ENCODE assay signal across 13 cellular contexts in genomic region chr2:199932312-199932855, GRCh38. TPM values are rescaled to one million over a fixed set of nuclear protein-coding genes. Genes with fewer than 3 reads are reported as not detected.
DNase-seq lines count a peak whose midpoint lies in the region; ATAC-seq and TF ChIP-seq lines count a peak whose summit lies in the region.
"Had no signal": no experiment of that assay in that cellular context is flagged by ENCODE, and none has a peak within 500 bp of the region (broad histone marks: within the 10 kb centered on the region; RNA-seq: fewer than 3 reads in every experiment).

No MANE protein-coding gene starts in this region.

- no peak for TF ChIP-seq POLR2A in spleen (IDR thresholded peaks at IDR 0.05)

- H3K36me3 Mint-ChIP-seq in activated CD8-positive, alpha-beta T cell treated with anti-CD3 and anti-CD28 coated beads for 36 hours (ENCODE audit: low read depth) = peaks cover 23% of the 10 kb centered on the region
- peaks cover 37% of the 10 kb centered on the region for H3K36me3 Mint-ChIP-seq in activated CD8-positive, alpha-beta T cell treated with anti-CD3 and anti-CD28 coated beads, Interleukin-2, amount 10 ng/mL, durations not matched to agents 7 days and 5 days (ENCODE audit: low read depth)
- peaks cover 43% of the 10 kb centered on the region for H3K36me3 Mint-ChIP-seq in WTC11

- H3K9me3 Mint-ChIP-seq in activated CD8-positive, alpha-beta T cell treated with anti-CD3 and anti-CD28 coated beads for 36 hours = no peaks in the 10 kb centered on the region
- no peaks in the 10 kb centered on the region for H3K9me3 Mint-ChIP-seq in activated CD8-positive, alpha-beta T cell treated with anti-CD3 and anti-CD28 coated beads, Interleukin-2, amount 10 ng/mL, durations not matched to agents 7 days and 5 days (ENCODE audit: insufficient read depth)
- H3K9me3 Mint-ChIP-seq in WTC11 = no peaks in the 10 kb centered on the region

- ATAC-seq in activated CD8-positive, alpha-beta T cell treated with anti-CD3 and anti-CD28 coated beads for 36 hours = no peak
- no peak for ATAC-seq in activated CD8-positive, alpha-beta T cell treated with anti-CD3 and anti-CD28 coated beads, Interleukin-2, amount 10 ng/mL, durations not matched to agents 7 days and 5 days
- ATAC-seq in WTC11 = no peak; the same call in 1 of the 2 replicates
- ATAC-seq in GM19467 (IDR thresholded peaks at IDR 0.05; ENCODE audit: unreplicated experiment) = no peak
- ATAC-seq: upper lobe of right lung had no signal

- peak overlapping the region; percentile 76 for H3K27ac ChIP-seq in substantia nigra (ENCODE audit: low read depth, low read length, poor library complexity, severe bottlenecking)
- H3K27ac ChIP-seq in spleen = no peak overlapping the region
- H3K27ac ChIP-seq: neutrophil, upper lobe of right lung had no signal

- CTCF ChIA-PET in activated CD8-positive, alpha-beta T cell treated with anti-CD3 and anti-CD28 coated beads for 36 hours (lab: Charles Lee) = no interaction called here
- CTCF ChIA-PET in activated CD8-positive, alpha-beta T cell treated with anti-CD3 and anti-CD28 coated beads, Interleukin-2, amount 10 ng/mL, durations not matched to agents 7 days and 5 days (lab: Charles Lee) = no interaction called here
- CTCF ChIA-PET in WTC11 (lab: Charles Lee) = no interaction called here

- no peaks in the 10 kb centered on the region for H3K9me3 ChIP-seq in spleen
- H3K9me3 ChIP-seq: neutrophil, upper lobe of right lung had no signal

- no peaks in the 10 kb centered on the region for H3K4me1 Mint-ChIP-seq in activated CD8-positive, alpha-beta T cell treated with anti-CD3 and anti-CD28 coated beads for 36 hours (ENCODE audit: low read depth)
- H3K4me1 Mint-ChIP-seq in activated CD8-positive, alpha-beta T cell treated with anti-CD3 and anti-CD28 coated beads, Interleukin-2, amount 10 ng/mL, durations not matched to agents 7 days and 5 days (ENCODE audit: low read depth) = no peaks in the 10 kb centered on the region
- peaks cover 20% of the 10 kb centered on the region for H3K4me1 Mint-ChIP-seq in WTC11

- POLR2A ChIA-PET in activated CD8-positive, alpha-beta T cell treated with anti-CD3 and anti-CD28 coated beads for 36 hours (lab: Charles Lee) = no interaction called here
- POLR2A ChIA-PET in activated CD8-positive, alpha-beta T cell treated with anti-CD3 and anti-CD28 coated beads, Interleukin-2, amount 10 ng/mL, durations not matched to agents 7 days and 5 days (lab: Charles Lee) = no interaction called here
- POLR2A ChIA-PET in WTC11 (lab: Charles Lee) = no interaction called here

- TF ChIP-seq CTCF in activated CD8-positive, alpha-beta T cell treated with anti-CD3 and anti-CD28 coated beads for 36 hours (IDR thresholded peaks at IDR 0.05) = no peak
- TF ChIP-seq CTCF in WTC11 (IDR thresholded peaks at IDR 0.05) = no peak
- no peak for TF ChIP-seq CTCF in spleen (IDR thresholded peaks at IDR 0.05 in 8 of 11, conservative IDR thresholded peaks at IDR 0.05 in 3 of 11)

- WGBS in spleen, 5 donors = 76 to 90% (median 80%) methylated on average over 4 of the region's 4 CpGs

- peak overlapping the region; percentile 64 for H3K27ac Mint-ChIP-seq in activated CD8-positive, alpha-beta T cell treated with anti-CD3 and anti-CD28 coated beads for 36 hours
- no peak overlapping the region for H3K27ac Mint-ChIP-seq in activated CD8-positive, alpha-beta T cell treated with anti-CD3 and anti-CD28 coated beads, Interleukin-2, amount 10 ng/mL, durations not matched to agents 7 days and 5 days
- H3K27ac Mint-ChIP-seq in WTC11 = peak overlapping the region; percentile 45; the same call in 1 of the 2 replicates

- H3K36me3 ChIP-seq in spleen = peaks cover 0 to 79% (median 35%) of the 10 kb centered on the region in 6 donors

- H3K27me3 ChIP-seq in spleen (replicated peaks in 1 of 7) = no peaks in the 10 kb centered on the region
- H3K27me3 ChIP-seq: neutrophil, upper lobe of right lung had no signal

- DNase-seq in activated CD8-positive, alpha-beta T cell treated with anti-CD3 and anti-CD28 coated beads for 36 hours = no peak
- no peak for DNase-seq in activated CD8-positive, alpha-beta T cell treated with anti-CD3 and anti-CD28 coated beads, Interleukin-2, amount 10 ng/mL, durations not matched to agents 7 days and 5 days
- DNase-seq in WTC11 (ENCODE audit: low spot score) (no peak), foreskin melanocyte (peak; percentile 72), substantia nigra (lab: John Stamatoyannopoulos, UW) (peak in 47 of 49 donors; percentile 27 to 92 (median 78)), spleen (no peak), HuH-7.5 (ENCODE audit: low spot score) (no peak)
- DNase-seq: activated T-cell treated with anti-CD3 and anti-CD28 coated beads, Interleukin-2, amount 50 U/mL, for 48 hours; stimulated activated CD8-positive, alpha-beta memory T cell treated with anti-CD3 and anti-CD28 coated beads, Interleukin-4, amount 100 ng/mL, for 48 hours; upper lobe of right lung had no signal

- intact Hi-C loops in activated CD8-positive, alpha-beta T cell treated with anti-CD3 and anti-CD28 coated beads for 36 hours (cut with micrococcal nuclease) = no loop called here
- intact Hi-C loops in spleen (cut with DNase I; ENCODE audit: low total_unique reads) = no loop called here

- peaks cover 0 to 7% (median 0%) of the 10 kb centered on the region in 6 donors for H3K4me1 ChIP-seq in spleen
- H3K4me1 ChIP-seq: upper lobe of right lung had no signal

- H3K27me3 Mint-ChIP-seq in activated CD8-positive, alpha-beta T cell treated with anti-CD3 and anti-CD28 coated beads for 36 hours = no peaks in the 10 kb centered on the region
- H3K27me3 Mint-ChIP-seq in activated CD8-positive, alpha-beta T cell treated with anti-CD3 and anti-CD28 coated beads, Interleukin-2, amount 10 ng/mL, durations not matched to agents 7 days and 5 days (ENCODE audit: low read depth) = no peaks in the 10 kb centered on the region
- no peaks in the 10 kb centered on the region for H3K27me3 Mint-ChIP-seq in WTC11 (ENCODE audit: low read depth)

- no peak overlapping the region for H3K4me3 Mint-ChIP-seq in activated CD8-positive, alpha-beta T cell treated with anti-CD3 and anti-CD28 coated beads for 36 hours
- H3K4me3 Mint-ChIP-seq in activated CD8-positive, alpha-beta T cell treated with anti-CD3 and anti-CD28 coated beads, Interleukin-2, amount 10 ng/mL, durations not matched to agents 7 days and 5 days = no peak overlapping the region
- H3K4me3 Mint-ChIP-seq in WTC11 = no peak overlapping the region

- no peak overlapping the region for H3K4me3 ChIP-seq in spleen
- H3K4me3 ChIP-seq: lung, upper lobe of right lung had no signal

TF ChIP-seq in WTC11, 78 proteins besides CTCF, POLR2A, EP300 and RAD21:
- TF ChIP-seq, protein P1, sequence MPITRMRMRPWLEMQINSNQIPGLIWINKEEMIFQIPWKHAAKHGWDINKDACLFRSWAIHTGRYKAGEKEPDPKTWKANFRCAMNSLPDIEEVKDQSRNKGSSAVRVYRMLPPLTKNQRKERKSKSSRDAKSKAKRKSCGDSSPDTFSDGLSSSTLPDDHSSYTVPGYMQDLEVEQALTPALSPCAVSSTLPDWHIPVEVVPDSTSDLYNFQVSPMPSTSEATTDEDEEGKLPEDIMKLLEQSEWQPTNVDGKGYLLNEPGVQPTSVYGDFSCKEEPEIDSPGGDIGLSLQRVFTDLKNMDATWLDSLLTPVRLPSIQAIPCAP (CRISPR knock-in tag; IDR thresholded peaks at IDR 0.05) = no peak
- TF ChIP-seq, protein P2, sequence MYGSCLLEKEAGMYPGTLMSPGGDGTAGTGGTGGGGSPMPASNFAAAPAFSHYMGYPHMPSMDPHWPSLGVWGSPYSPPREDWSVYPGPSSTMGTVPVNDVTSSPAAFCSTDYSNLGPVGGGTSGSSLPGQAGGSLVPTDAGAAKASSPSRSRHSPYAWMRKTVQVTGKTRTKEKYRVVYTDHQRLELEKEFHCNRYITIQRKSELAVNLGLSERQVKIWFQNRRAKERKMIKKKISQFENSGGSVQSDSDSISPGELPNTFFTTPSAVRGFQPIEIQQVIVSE (CRISPR knock-in tag; IDR thresholded peaks at IDR 0.05; ENCODE audit: borderline replicate concordance) = no peak
- no peak for TF ChIP-seq GTF2I (CRISPR knock-in tag; conservative IDR thresholded peaks at IDR 0.05)
- TF ChIP-seq SOX15 (CRISPR knock-in tag; IDR thresholded peaks at IDR 0.05) = no peak
- no peak for TF ChIP-seq MXD4 (CRISPR knock-in tag; IDR thresholded peaks at IDR 0.05; ENCODE audit: borderline replicate concordance)

RNA-seq across cellular contexts. Expression of gene C2orf69, which starts 21.3 kb away (rescaled TPM):
- 10 to 100 TPM; 15.9 to 17.0 TPM for total RNA-seq in activated CD8-positive, alpha-beta T cell treated with anti-CD3 and anti-CD28 coated beads for 36 hours
- total RNA-seq in activated CD8-positive, alpha-beta T cell treated with anti-CD3 and anti-CD28 coated beads, Interleukin-2, amount 10 ng/mL, durations not matched to agents 7 days and 5 days = 10 to 100 TPM; 14.2 to 16.5 TPM
- 25.8 to 29.9 TPM (median 26.5 TPM) in 3 replicates for total RNA-seq in WTC11 (2021)
- 10 to 100 TPM in 6 of 7 donors, 1 to 10 TPM in 1; 9.6 to 13.3 (median 12.3) TPM for total RNA-seq in spleen
- 1 to 10 TPM; 4.7 to 7.4 (median 5.6) TPM for polyA plus RNA-seq in spleen

RNA-seq across cellular contexts. Expression of gene TYW5, which starts 22.9 kb away (rescaled TPM):
- 1 to 10 TPM; 8.3 to 8.4 TPM for total RNA-seq in activated CD8-positive, alpha-beta T cell treated with anti-CD3 and anti-CD28 coated beads for 36 hours
- total RNA-seq in activated CD8-positive, alpha-beta T cell treated with anti-CD3 and anti-CD28 coated beads, Interleukin-2, amount 10 ng/mL, durations not matched to agents 7 days and 5 days = 1 to 10 TPM; 7.3 to 7.5 TPM
- total RNA-seq in WTC11 (2021) (13.5 to 15.2 TPM (median 13.8 TPM) in 3 replicates), spleen (10 to 100 TPM in 6 of 7 donors, 1 to 10 TPM in 1; 7.5 to 15.9 (median 10.6) TPM)
- 1 to 10 TPM; 2.7 to 3.9 (median 2.9) TPM for polyA plus RNA-seq in spleen

RNA-seq across cellular contexts. Expression of gene MAIP1, which starts 23.0 kb away (rescaled TPM):
- 10 to 100 TPM; 31.9 to 32.3 TPM for total RNA-seq in activated CD8-positive, alpha-beta T cell treated with anti-CD3 and anti-CD28 coated beads for 36 hours
- total RNA-seq in activated CD8-positive, alpha-beta T cell treated with anti-CD3 and anti-CD28 coated beads, Interleukin-2, amount 10 ng/mL, durations not matched to agents 7 days and 5 days = 10 to 100 TPM; 21.5 to 21.9 TPM
- total RNA-seq in WTC11 (2021) (25.0 to 29.3 TPM (median 27.0 TPM) in 3 replicates), spleen (10 to 100 TPM in 6 of 7 donors, 1 to 10 TPM in 1; 9.3 to 24.8 (median 12.0) TPM)
- 10 to 100 TPM in 2 of 3 donors, 1 to 10 TPM in 1; 8.1 to 15.3 (median 12.0) TPM for polyA plus RNA-seq in spleen

Comparison
In these comparisons a context has a peak if more than half of its experiments do, and no peak if none do; other contexts are left out.
1. DNase-seq: peak in foreskin melanocyte (single experiment) and substantia nigra (47 of 49); none in activated CD8-positive, alpha-beta T cell treated with anti-CD3 and anti-CD28 coated beads for 36 hours (single experiment), activated CD8-positive, alpha-beta T cell treated with anti-CD3 and anti-CD28 coated beads, Interleukin-2, amount 10 ng/mL, durations not matched to agents 7 days and 5 days (single experiment), WTC11 (single experiment), spleen (single experiment) and HuH-7.5 (single experiment).